ENCODE assay signal across 9 cellular contexts in genomic region chr15:43831519-43832052, GRCh38. TPM values are rescaled to one million over a fixed set of nuclear protein-coding genes. Genes with fewer than 3 reads are reported as not detected.
A peak's percentile ranks its signal among the peaks of the same experiment; 100 is the strongest.
DNase-seq lines count a peak whose midpoint lies in the region; ATAC-seq and TF ChIP-seq lines count a peak whose summit lies in the region.
"Not testable (repeated sequence)": the region's sequence is repeated elsewhere in the genome, so short reads cannot be mapped to it uniquely, and the experiment has no call there.
"Had no signal": no experiment of that assay in that cellular context is flagged by ENCODE, and none has a peak within 500 bp of the region (broad histone marks: within the 10 kb centered on the region; RNA-seq: fewer than 3 reads in every experiment).

No MANE protein-coding gene starts in this region.

- peak overlapping the region in 6 of 8 donors; percentile 20 to 91 (median 76) for H3K27ac Mint-ChIP-seq in CD8-positive, alpha-beta memory T cell
- peak overlapping the region; percentile 29 to 52 for H3K27ac Mint-ChIP-seq in T-cell
- H3K27ac Mint-ChIP-seq in activated CD4-positive, alpha-beta T cell treated with anti-CD3 and anti-CD28 coated beads, Interleukin-2, amount 10 ng/mL, durations not matched to agents 7 days and 5 days: peak overlapping the region; percentile 83
- H3K27ac Mint-ChIP-seq in activated T-cell treated with anti-CD3 and anti-CD28 coated beads, Interleukin-2, amount 50 U/mL, for 72 hours: peak overlapping the region; percentile 56
- peak overlapping the region; percentile 65 for H3K27ac Mint-ChIP-seq in activated naive CD8-positive, alpha-beta T cell treated with anti-CD3 and anti-CD28 coated beads, Interleukin-2, amount 10 ng/mL, durations not matched to agents 7 days and 5 days
- peak overlapping the region in 1 of 2 donors; percentile 58 for H3K27ac Mint-ChIP-seq in natural killer cell treated with Interleukin-12 subunit alpha and Interleukin-12 subunit beta and Interleukin-15 and Interleukin-18, amount 100 ng/mL, for 72 hours

- not testable (repeated sequence) for H3K4me3 ChIP-seq in A673 (ENCODE audit: low read depth, low read length, poor library complexity, severe bottlenecking); CD8-positive, alpha-beta memory T cell (ENCODE audit: low read length)
- H3K4me3 ChIP-seq in NB4 (ENCODE audit: low read depth, low read length): peak overlapping the region; percentile 16

- intact Hi-C loops in A673 (cut with micrococcal nuclease; ENCODE audit: unreplicated experiment): not testable (repeated sequence)

- not testable (repeated sequence) for ATAC-seq in T-cell (replicated peaks in 1 of 4); activated T-cell treated with anti-CD3 and anti-CD28 coated beads, Interleukin-2, amount 50 U/mL, for 72 hours (replicated peaks in 1 of 2); activated naive CD8-positive, alpha-beta T cell treated with anti-CD3 and anti-CD28 coated beads, Interleukin-2, amount 10 ng/mL, durations not matched to agents 7 days and 5 days (ENCODE audit: low read depth); natural killer cell treated with Interleukin-12 subunit alpha and Interleukin-12 subunit beta and Interleukin-15 and Interleukin-18, amount 100 ng/mL, for 72 hours

- H3K9me3 Mint-ChIP-seq in CD8-positive, alpha-beta memory T cell; T-cell; activated CD4-positive, alpha-beta T cell treated with anti-CD3 and anti-CD28 coated beads, Interleukin-2, amount 10 ng/mL, durations not matched to agents 7 days and 5 days; activated T-cell treated with anti-CD3 and anti-CD28 coated beads, Interleukin-2, amount 50 U/mL, for 72 hours; activated naive CD8-positive, alpha-beta T cell treated with anti-CD3 and anti-CD28 coated beads, Interleukin-2, amount 10 ng/mL, durations not matched to agents 7 days and 5 days; natural killer cell treated with Interleukin-12 subunit alpha and Interleukin-12 subunit beta and Interleukin-15 and Interleukin-18, amount 100 ng/mL, for 72 hours: not testable (repeated sequence)

- DNase-seq in A673 (ENCODE audit: low spot score); CD8-positive, alpha-beta memory T cell; NB4 (ENCODE audit: low read depth); T-cell; activated CD4-positive, alpha-beta T cell treated with anti-CD3 and anti-CD28 coated beads, Interleukin-2, amount 10 ng/mL, durations not matched to agents 7 days and 5 days; activated T-cell treated with anti-CD3 and anti-CD28 coated beads, Interleukin-2, amount 50 U/mL, for 72 hours; activated naive CD8-positive, alpha-beta T cell treated with anti-CD3 and anti-CD28 coated beads, Interleukin-2, amount 10 ng/mL, durations not matched to agents 7 days and 5 days; natural killer cell treated with Interleukin-12 subunit alpha and Interleukin-12 subunit beta and Interleukin-15 and Interleukin-18, amount 100 ng/mL, for 72 hours (ENCODE audit: low spot score): not testable (repeated sequence)

- H3K4me1 ChIP-seq in A673 (ENCODE audit: insufficient read depth, low read length, poor library complexity, severe bottlenecking): not testable (repeated sequence)
- peaks cover 14% of the 10 kb centered on the region for H3K4me1 ChIP-seq in CD8-positive, alpha-beta memory T cell (ENCODE audit: insufficient read depth, low read length)

- peaks cover 31 to 44% (median 42%) of the 10 kb centered on the region in 3 donors for H3K4me1 Mint-ChIP-seq in CD8-positive, alpha-beta memory T cell
- H3K4me1 Mint-ChIP-seq in T-cell: peaks cover 32 to 41% (median 40%) of the 10 kb centered on the region in 3 donors
- H3K4me1 Mint-ChIP-seq in activated CD4-positive, alpha-beta T cell treated with anti-CD3 and anti-CD28 coated beads, Interleukin-2, amount 10 ng/mL, durations not matched to agents 7 days and 5 days: peaks cover 53% of the 10 kb centered on the region
- peaks cover 52% of the 10 kb centered on the region for H3K4me1 Mint-ChIP-seq in activated T-cell treated with anti-CD3 and anti-CD28 coated beads, Interleukin-2, amount 50 U/mL, for 72 hours (ENCODE audit: low read depth)
- peaks cover 34% of the 10 kb centered on the region for H3K4me1 Mint-ChIP-seq in activated naive CD8-positive, alpha-beta T cell treated with anti-CD3 and anti-CD28 coated beads, Interleukin-2, amount 10 ng/mL, durations not matched to agents 7 days and 5 days
- H3K4me1 Mint-ChIP-seq in natural killer cell treated with Interleukin-12 subunit alpha and Interleukin-12 subunit beta and Interleukin-15 and Interleukin-18, amount 100 ng/mL, for 72 hours (ENCODE audit: low read depth in 2 of 2): peaks cover 22 to 32% of the 10 kb centered on the region in 2 donors

- H3K27ac ChIP-seq in A673 (ENCODE audit: low read depth, low read length, poor library complexity, severe bottlenecking): peak overlapping the region; percentile 62
- H3K27ac ChIP-seq in CD8-positive, alpha-beta memory T cell (ENCODE audit: low read depth, low read length): not testable (repeated sequence)

- CTCF ChIA-PET in A673 (lab: Charles Lee): not testable (repeated sequence)
- CTCF ChIA-PET in CD8-positive, alpha-beta memory T cell (lab: Charles Lee): interaction anchor here (0.7 to 1.2 kb wide), 2 partner anchors 9 to 20 kb away, joined by 3 read pairs; no protein-coding TSS in a partner anchor
- CTCF ChIA-PET in T-cell (lab: Charles Lee): interaction anchor here in 1 of 2 donors (0.6 kb wide), 1 partner anchor 9 kb away, joined by 3 read pairs; no protein-coding TSS in a partner anchor
- CTCF ChIA-PET in activated CD4-positive, alpha-beta T cell treated with anti-CD3 and anti-CD28 coated beads, Interleukin-2, amount 10 ng/mL, durations not matched to agents 7 days and 5 days (lab: Charles Lee): interaction anchor here (0.7 to 1.5 kb wide), 4 partner anchors 20 to 1332 kb away, joined by 3 to 6 read pairs (median 4); no protein-coding TSS in a partner anchor

- not testable (repeated sequence) for TF ChIP-seq POLR2A in NB4 (IDR thresholded peaks at IDR 0.05; ENCODE audit: extremely low read depth, insufficient read length)

- not testable (repeated sequence) for H3K9me3 ChIP-seq in A673 (ENCODE audit: low read depth, low read length, poor library complexity, severe bottlenecking); CD8-positive, alpha-beta memory T cell (ENCODE audit: low read length)

- H3K27me3 ChIP-seq in A673 (replicated peaks; ENCODE audit: insufficient read depth, low read depth, low read length, poor library complexity); CD8-positive, alpha-beta memory T cell (ENCODE audit: insufficient read depth, low read length, poor library complexity, severe bottlenecking): not testable (repeated sequence)

- H3K36me3 Mint-ChIP-seq in CD8-positive, alpha-beta memory T cell: peaks cover 0 to 29% (median 10%) of the 10 kb centered on the region in 3 donors
- H3K36me3 Mint-ChIP-seq in T-cell: not testable (repeated sequence)
- peaks cover 62% of the 10 kb centered on the region for H3K36me3 Mint-ChIP-seq in activated CD4-positive, alpha-beta T cell treated with anti-CD3 and anti-CD28 coated beads, Interleukin-2, amount 10 ng/mL, durations not matched to agents 7 days and 5 days (ENCODE audit: low read depth)
- peaks cover 20 to 52% of the 10 kb centered on the region in 2 donors for H3K36me3 Mint-ChIP-seq in activated T-cell treated with anti-CD3 and anti-CD28 coated beads, Interleukin-2, amount 50 U/mL, for 72 hours (ENCODE audit: insufficient read depth in 2 of 2)
- peaks cover 36% of the 10 kb centered on the region for H3K36me3 Mint-ChIP-seq in activated naive CD8-positive, alpha-beta T cell treated with anti-CD3 and anti-CD28 coated beads, Interleukin-2, amount 10 ng/mL, durations not matched to agents 7 days and 5 days
- peaks cover 12% of the 10 kb centered on the region for H3K36me3 Mint-ChIP-seq in natural killer cell treated with Interleukin-12 subunit alpha and Interleukin-12 subunit beta and Interleukin-15 and Interleukin-18, amount 100 ng/mL, for 72 hours

- peak overlapping the region in 2 of 7 donors; percentile 25 to 55 for H3K4me3 Mint-ChIP-seq in CD8-positive, alpha-beta memory T cell
- not testable (repeated sequence) for H3K4me3 Mint-ChIP-seq in T-cell
- peak overlapping the region; percentile 55 for H3K4me3 Mint-ChIP-seq in activated CD4-positive, alpha-beta T cell treated with anti-CD3 and anti-CD28 coated beads, Interleukin-2, amount 10 ng/mL, durations not matched to agents 7 days and 5 days
- H3K4me3 Mint-ChIP-seq in activated T-cell treated with anti-CD3 and anti-CD28 coated beads, Interleukin-2, amount 50 U/mL, for 72 hours: peak overlapping the region; percentile 18 to 73
- H3K4me3 Mint-ChIP-seq in activated naive CD8-positive, alpha-beta T cell treated with anti-CD3 and anti-CD28 coated beads, Interleukin-2, amount 10 ng/mL, durations not matched to agents 7 days and 5 days: peak overlapping the region; percentile 61
- peak overlapping the region; percentile 42 for H3K4me3 Mint-ChIP-seq in natural killer cell treated with Interleukin-12 subunit alpha and Interleukin-12 subunit beta and Interleukin-15 and Interleukin-18, amount 100 ng/mL, for 72 hours

- POLR2A ChIA-PET in A673 (lab: Charles Lee; ENCODE audit: low non-redundant PET); activated CD4-positive, alpha-beta T cell treated with anti-CD3 and anti-CD28 coated beads, Interleukin-2, amount 10 ng/mL, durations not matched to agents 7 days and 5 days (lab: Charles Lee): not testable (repeated sequence)
- POLR2A ChIA-PET in CD8-positive, alpha-beta memory T cell (lab: Charles Lee): interaction anchor here (0.6 kb wide), 1 partner anchor 1021 kb away, joined by 3 read pairs; no protein-coding TSS in a partner anchor
- POLR2A ChIA-PET in T-cell (lab: Charles Lee): interaction anchor here in 1 of 2 donors (0.6 kb wide), 1 partner anchor 1150 kb away, joined by 17 read pairs; no protein-coding TSS in a partner anchor
- POLR2A ChIA-PET in activated naive CD8-positive, alpha-beta T cell treated with anti-CD3 and anti-CD28 coated beads, Interleukin-2, amount 10 ng/mL, durations not matched to agents 7 days and 5 days (lab: Charles Lee): interaction anchor here (0.6 to 1.4 kb wide), 4 partner anchors 9 to 46 kb away, joined by 3 to 7 read pairs (median 3); partner anchors contain the start of genes HYPK and SERINC4

- H3K27me3 Mint-ChIP-seq in CD8-positive, alpha-beta memory T cell; T-cell; activated CD4-positive, alpha-beta T cell treated with anti-CD3 and anti-CD28 coated beads, Interleukin-2, amount 10 ng/mL, durations not matched to agents 7 days and 5 days; activated T-cell treated with anti-CD3 and anti-CD28 coated beads, Interleukin-2, amount 50 U/mL, for 72 hours (ENCODE audit: low read depth); activated naive CD8-positive, alpha-beta T cell treated with anti-CD3 and anti-CD28 coated beads, Interleukin-2, amount 10 ng/mL, durations not matched to agents 7 days and 5 days; natural killer cell treated with Interleukin-12 subunit alpha and Interleukin-12 subunit beta and Interleukin-15 and Interleukin-18, amount 100 ng/mL, for 72 hours: not testable (repeated sequence)

- not testable (repeated sequence) for BruUV-seq in A673 (replicated peaks; lab: Mats Ljungman, UMichigan)

- peaks cover 50% of the 10 kb centered on the region for H3K36me3 ChIP-seq in A673 (ENCODE audit: insufficient read depth, low read length, poor library complexity, severe bottlenecking)
- not testable (repeated sequence) for H3K36me3 ChIP-seq in CD8-positive, alpha-beta memory T cell (ENCODE audit: insufficient read depth, low read length)

- not testable (repeated sequence) for TF ChIP-seq CTCF in A673 (conservative IDR thresholded peaks at IDR 0.05; ENCODE audit: low read depth, low read length); NB4 (IDR thresholded peaks at IDR 0.05; ENCODE audit: low read depth, low read length)

RNA-seq across cellular contexts. Expression of gene WDR76, which starts 4.8 kb away (rescaled TPM):
- 61.3 and 65.2 TPM in 2 replicates for total RNA-seq in A673 (2021)
- total RNA-seq in CD8-positive, alpha-beta memory T cell: 10 to 100 TPM; 71.4 to 75.6 TPM
- 7.5 TPM for polyA plus RNA-seq in CD8-positive, alpha-beta memory T cell
- 10 to 100 TPM; 10.5 to 12.4 (median 11.6) TPM for total RNA-seq in T-cell
- 10 to 100 TPM; 76.8 to 89.2 TPM for total RNA-seq in activated CD4-positive, alpha-beta T cell treated with anti-CD3 and anti-CD28 coated beads, Interleukin-2, amount 10 ng/mL, durations not matched to agents 7 days and 5 days
- total RNA-seq in activated T-cell treated with anti-CD3 and anti-CD28 coated beads, Interleukin-2, amount 50 U/mL, for 72 hours: 100 to 1,000 TPM in 1 of 2 donors, 10 to 100 TPM in 1; 76.3 to 108 TPM
- total RNA-seq in activated naive CD8-positive, alpha-beta T cell treated with anti-CD3 and anti-CD28 coated beads, Interleukin-2, amount 10 ng/mL, durations not matched to agents 7 days and 5 days: 10 to 100 TPM; 68.3 to 71.4 TPM
- 10 to 100 TPM; 37.9 to 69.0 TPM for total RNA-seq in natural killer cell treated with Interleukin-12 subunit alpha and Interleukin-12 subunit beta and Interleukin-15 and Interleukin-18, amount 100 ng/mL, for 72 hours

RNA-seq across cellular contexts. Expression of gene MFAP1, which starts 7.1 kb away (rescaled TPM):
- total RNA-seq in A673 (2021) (43.2 and 45.4 TPM in 2 replicates), T-cell (10 to 100 TPM in 4 of 5 donors, 1 to 10 TPM in 1; 9.6 to 22.1 (median 21.0) TPM)
- 10 to 100 TPM; 49.8 to 50.1 TPM for total RNA-seq in CD8-positive, alpha-beta memory T cell
- polyA plus RNA-seq in CD8-positive, alpha-beta memory T cell: 16.8 TPM
- 10 to 100 TPM; 38.8 to 42.2 TPM for total RNA-seq in activated CD4-positive, alpha-beta T cell treated with anti-CD3 and anti-CD28 coated beads, Interleukin-2, amount 10 ng/mL, durations not matched to agents 7 days and 5 days
- 10 to 100 TPM; 34.1 to 34.5 TPM for total RNA-seq in activated T-cell treated with anti-CD3 and anti-CD28 coated beads, Interleukin-2, amount 50 U/mL, for 72 hours
- total RNA-seq in activated naive CD8-positive, alpha-beta T cell treated with anti-CD3 and anti-CD28 coated beads, Interleukin-2, amount 10 ng/mL, durations not matched to agents 7 days and 5 days: 10 to 100 TPM; 33.6 to 35.3 TPM
- total RNA-seq in natural killer cell treated with Interleukin-12 subunit alpha and Interleukin-12 subunit beta and Interleukin-15 and Interleukin-18, amount 100 ng/mL, for 72 hours: 10 to 100 TPM; 30.4 to 37.4 TPM

RNA-seq across cellular contexts. Expression of gene HYPK, which starts 31.2 kb away (rescaled TPM):
- total RNA-seq in A673 (2021) (33.6 and 34.9 TPM in 2 replicates), T-cell (10 to 100 TPM; 19.2 to 23.6 (median 21.8) TPM)
- total RNA-seq in CD8-positive, alpha-beta memory T cell: 10 to 100 TPM; 28.5 to 32.7 TPM
- polyA plus RNA-seq in CD8-positive, alpha-beta memory T cell: 11.9 TPM
- 10 to 100 TPM; 15.0 to 18.1 TPM for total RNA-seq in activated CD4-positive, alpha-beta T cell treated with anti-CD3 and anti-CD28 coated beads, Interleukin-2, amount 10 ng/mL, durations not matched to agents 7 days and 5 days
- 10 to 100 TPM; 10.3 to 15.2 TPM for total RNA-seq in activated T-cell treated with anti-CD3 and anti-CD28 coated beads, Interleukin-2, amount 50 U/mL, for 72 hours
- 10 to 100 TPM; 17.2 to 18.3 TPM for total RNA-seq in activated naive CD8-positive, alpha-beta T cell treated with anti-CD3 and anti-CD28 coated beads, Interleukin-2, amount 10 ng/mL, durations not matched to agents 7 days and 5 days
- total RNA-seq in natural killer cell treated with Interleukin-12 subunit alpha and Interleukin-12 subunit beta and Interleukin-15 and Interleukin-18, amount 100 ng/mL, for 72 hours: 10 to 100 TPM; 14.3 to 15.3 TPM

RNA-seq across cellular contexts. Expression of gene SERINC4, which starts 31.6 kb away (rescaled TPM):
- total RNA-seq in A673 (2021): 0.33 TPM in 1 of 2 replicates, not detected in the other
- total RNA-seq in CD8-positive, alpha-beta memory T cell: under 1 TPM; 0.20 to 0.26 TPM
- polyA plus RNA-seq in CD8-positive, alpha-beta memory T cell: 2.2 TPM
- total RNA-seq in T-cell: under 1 TPM in 3 of 5 donors, not detected in 2; 0.20 to 0.32 (median 0.26) TPM
- under 1 TPM; 0.37 to 0.50 TPM for total RNA-seq in activated CD4-positive, alpha-beta T cell treated with anti-CD3 and anti-CD28 coated beads, Interleukin-2, amount 10 ng/mL, durations not matched to agents 7 days and 5 days
- total RNA-seq in activated T-cell treated with anti-CD3 and anti-CD28 coated beads, Interleukin-2, amount 50 U/mL, for 72 hours: under 1 TPM; 0.14 to 0.23 TPM
- total RNA-seq in activated naive CD8-positive, alpha-beta T cell treated with anti-CD3 and anti-CD28 coated beads, Interleukin-2, amount 10 ng/mL, durations not matched to agents 7 days and 5 days: under 1 TPM; 0.14 to 0.17 TPM
- under 1 TPM; 0.24 to 0.50 TPM for total RNA-seq in natural killer cell treated with Interleukin-12 subunit alpha and Interleukin-12 subunit beta and Interleukin-15 and Interleukin-18, amount 100 ng/mL, for 72 hours
- total RNA-seq: H1 had no signal

RNA-seq across cellular contexts. Expression of gene SERF2, which starts 39.5 kb away (rescaled TPM):
- 632 and 654 TPM in 2 replicates for total RNA-seq in A673 (2021)
- 100 to 1,000 TPM; 624 to 632 TPM for total RNA-seq in CD8-positive, alpha-beta memory T cell
- polyA plus RNA-seq in CD8-positive, alpha-beta memory T cell: 1,932 TPM
- total RNA-seq in T-cell: 100 to 1,000 TPM; 397 to 586 (median 532) TPM
- 100 to 1,000 TPM; 956 to 981 TPM for total RNA-seq in activated CD4-positive, alpha-beta T cell treated with anti-CD3 and anti-CD28 coated beads, Interleukin-2, amount 10 ng/mL, durations not matched to agents 7 days and 5 days
- total RNA-seq in activated T-cell treated with anti-CD3 and anti-CD28 coated beads, Interleukin-2, amount 50 U/mL, for 72 hours: 100 to 1,000 TPM; 445 to 520 TPM
- total RNA-seq in activated naive CD8-positive, alpha-beta T cell treated with anti-CD3 and anti-CD28 coated beads, Interleukin-2, amount 10 ng/mL, durations not matched to agents 7 days and 5 days: 100 to 1,000 TPM; 926 to 987 TPM
- total RNA-seq in natural killer cell treated with Interleukin-12 subunit alpha and Interleukin-12 subunit beta and Interleukin-15 and Interleukin-18, amount 100 ng/mL, for 72 hours: 100 to 1,000 TPM; 456 to 585 TPM
